ENCODE assay signal across 9 cellular contexts in the genomic region with DNA sequence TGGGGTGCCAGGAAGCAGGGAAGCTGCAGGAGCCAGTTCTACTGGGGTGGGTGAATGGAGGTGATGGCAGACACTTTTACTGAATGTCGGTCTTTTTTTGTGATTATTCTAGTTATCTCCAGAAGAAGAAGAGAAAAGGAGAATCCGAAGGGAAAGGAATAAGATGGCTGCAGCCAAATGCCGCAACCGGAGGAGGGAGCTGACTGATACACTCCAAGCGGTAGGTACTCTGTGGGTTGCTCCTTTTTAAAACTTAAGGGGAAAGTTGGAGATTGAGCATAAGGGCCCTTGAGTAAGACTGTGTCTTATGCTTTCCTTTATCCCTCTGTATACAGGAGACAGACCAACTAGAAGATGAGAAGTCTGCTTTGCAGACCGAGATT. TPM values are rescaled to one million over a fixed set of nuclear protein-coding genes. Genes with fewer than 3 reads are reported as not detected.
A peak's percentile ranks its signal among the peaks of the same experiment; 100 is the strongest.
DNase-seq lines count a peak whose midpoint lies in the region; ATAC-seq and TF ChIP-seq lines count a peak whose summit lies in the region.
"Had no signal": no experiment of that assay in that cellular context is flagged by ENCODE, and none has a peak within 500 bp of the region (broad histone marks: within the 10 kb centered on the region; RNA-seq: fewer than 3 reads in every experiment).

No MANE protein-coding gene starts in this region.

- peaks cover 40 to 44% of the 10 kb centered on the region in 2 donors for H3K4me1 Mint-ChIP-seq in effector memory CD8-positive, alpha-beta T cell (ENCODE audit: low read depth in 2 of 2)

- no peaks in the 10 kb centered on the region for H3K9me3 Mint-ChIP-seq in effector memory CD8-positive, alpha-beta T cell

- H3K4me3 ChIP-seq in left ventricle myocardium inferior, result peak overlapping the region; percentile 83
- peak overlapping the region in 1 of 2 donors; percentile 79 for H3K4me3 ChIP-seq in uterus

- peaks cover 28 to 43% of the 10 kb centered on the region in 2 donors for H3K27me3 Mint-ChIP-seq in effector memory CD8-positive, alpha-beta T cell

- ATAC-seq in Right ventricle myocardium superior (ENCODE audit: poor library complexity) (no peak), HG03520 (IDR thresholded peaks at IDR 0.05; ENCODE audit: unreplicated experiment) (no peak)
- no peak for ATAC-seq in effector memory CD8-positive, alpha-beta T cell (replicated peaks)

- peak overlapping the region; percentile 93 for H3K4me3 Mint-ChIP-seq in effector memory CD8-positive, alpha-beta T cell

- peaks cover 52% of the 10 kb centered on the region for H3K4me1 ChIP-seq in left ventricle myocardium inferior
- peaks cover 13 to 17% of the 10 kb centered on the region in 2 donors for H3K4me1 ChIP-seq in uterus

- intact Hi-C loops in left ventricle myocardium inferior (cut with micrococcal nuclease) (no loop called here), Right ventricle myocardium superior (cut with DNase I) (no loop called here), uterus (cut with DNase I; ENCODE audit: low total_unique reads) (no loop called here)

- H3K27ac Mint-ChIP-seq in effector memory CD8-positive, alpha-beta T cell, result peak overlapping the region; percentile 99 to 100

- no peak for TF ChIP-seq CTCF in left ventricle myocardium inferior (IDR thresholded peaks at IDR 0.05; ENCODE audit: borderline replicate concordance)
- no peak for TF ChIP-seq CTCF in uterus (IDR thresholded peaks at IDR 0.05)

- TF ChIP-seq POLR2A in uterus (IDR thresholded peaks at IDR 0.05), result no peak

- no peak overlapping the region for H3K27ac ChIP-seq in left ventricle myocardium inferior (replicated peaks)
- H3K27ac ChIP-seq in uterus, result peak overlapping the region; percentile 98 to 99

- DNase-seq in left ventricle myocardium inferior (no peak), Right ventricle myocardium superior (no peak), myocyte (ENCODE audit: low read depth) (peak; percentile 13), uterus (no peak), OCI-M2 (lab: John Stamatoyannopoulos, UW; ENCODE audit: unreplicated experiment) (no peak)
- peak in 2 of 3 experiments; percentile 21 to 46 for DNase-seq in effector memory CD8-positive, alpha-beta T cell
- no peak for DNase-seq in stimulated activated CD4-positive, alpha-beta T cell treated with anti-CD3 and anti-CD28 coated beads, Interleukin-12 subunit alpha, Interleukin-12 subunit beta, amount 100 ng/mL, for 4 hours
- DNase-seq: cerebellar nuclear complex had no signal

- H3K36me3 Mint-ChIP-seq in effector memory CD8-positive, alpha-beta T cell (ENCODE audit: insufficient read depth), result peaks cover 96% of the 10 kb centered on the region

- H3K36me3 ChIP-seq in left ventricle myocardium inferior, result peaks cover 20% of the 10 kb centered on the region
- no peaks in the 10 kb centered on the region for H3K36me3 ChIP-seq in uterus

- H3K9me3 ChIP-seq in left ventricle myocardium inferior (replicated peaks) (no peaks in the 10 kb centered on the region), uterus (no peaks in the 10 kb centered on the region)

- H3K27me3 ChIP-seq in left ventricle myocardium inferior (ENCODE audit: low read depth), result no peaks in the 10 kb centered on the region
- H3K27me3 ChIP-seq in uterus, result no peaks in the 10 kb centered on the region

RNA-seq across cellular contexts. Expression of a gene that starts 1.8 kb away (rescaled TPM):
- 9.7 TPM for total RNA-seq in left ventricle myocardium inferior
- 11.9 TPM for total RNA-seq in Right ventricle myocardium superior
- total RNA-seq in myocyte, result 22.7 and 26.5 TPM in 2 replicates
- polyA plus RNA-seq in myocyte (2012), result 2.0 TPM
- total RNA-seq in uterus, result 1,000 to 10,000 TPM in 1 of 4 donors, 100 to 1,000 TPM in 2, 10 to 100 TPM in 1; 29.2 to 1,111 (median 137) TPM

Comparison
In these comparisons a context has a peak if more than half of its experiments do, and no peak if none do; other contexts are left out.
1. DNase-seq: peak in effector memory CD8-positive, alpha-beta T cell (2 of 3) and myocyte (single experiment); none in left ventricle myocardium inferior (single experiment), Right ventricle myocardium superior (single experiment), uterus (0 of 2), stimulated activated CD4-positive, alpha-beta T cell treated with anti-CD3 and anti-CD28 coated beads, Interleukin-12 subunit alpha, Interleukin-12 subunit beta, amount 100 ng/mL, for 4 hours (single experiment) and OCI-M2 (single experiment).